14 cellular contexts compared by ENCODE assay signal in genomic region chr6:145212807-145213206, GRCh38.
A peak's percentile ranks its signal among the peaks of the same experiment; 100 is the strongest.
DNase-seq lines count a peak whose midpoint lies in the region; ATAC-seq and TF ChIP-seq lines count a peak whose summit lies in the region.
"Had no signal": no experiment of that assay in that cellular context is flagged by ENCODE, and none has a peak within 500 bp of the region (broad histone marks: within the 10 kb centered on the region; RNA-seq: fewer than 3 reads in every experiment).

No MANE protein-coding gene starts in this region.

- no peak overlapping the region for H3K4me3 Mint-ChIP-seq in activated T-cell treated with anti-CD3 and anti-CD28 coated beads, Interleukin-2, amount 50 U/mL, for 4 hours
- H3K4me3 Mint-ChIP-seq: activated T-cell treated with anti-CD3 and anti-CD28 coated beads, Interleukin-2, amount 50 U/mL, for 72 hours had no signal

- in situ Hi-C loops in KBM-7 (cut with MboI; ENCODE audit: low pct_unique_long_range_greater_than_20kb, low sequenced_read_pairs): no loop called here

- H3K4me1 Mint-ChIP-seq in activated T-cell treated with anti-CD3 and anti-CD28 coated beads, Interleukin-2, amount 50 U/mL, for 4 hours (ENCODE audit: low read depth): peaks cover 6% of the 10 kb centered on the region

- peak; percentile 12 for DNase-seq in KBM-7
- no peak for DNase-seq in NCI-H2081 treated with DMSO at 0.1 percent for 48 hours (lab: John Stamatoyannopoulos, UW)
- DNase-seq in mucosa of gallbladder (ENCODE audit: low spot score): no peak
- DNase-seq in activated T-cell treated with anti-CD3 and anti-CD28 coated beads, Interleukin-2, amount 50 U/mL, for 4 hours: no peak
- no peak for DNase-seq in substantia nigra (lab: John Stamatoyannopoulos, UW)
- DNase-seq: activated T-cell treated with anti-CD3 and anti-CD28 coated beads, Interleukin-2, amount 50 U/mL, for 72 hours; foreskin melanocyte; NCI-H774; spleen; upper lobe of left lung had no signal

- H3K27ac ChIP-seq in substantia nigra (ENCODE audit: low read depth, low read length, poor library complexity, severe bottlenecking): no peak overlapping the region
- H3K27ac ChIP-seq: ascending aorta, spleen, upper lobe of left lung had no signal

- H3K9me3 Mint-ChIP-seq in activated T-cell treated with anti-CD3 and anti-CD28 coated beads, Interleukin-2, amount 50 U/mL, for 4 hours: no peaks in the 10 kb centered on the region
- H3K9me3 Mint-ChIP-seq: activated T-cell treated with anti-CD3 and anti-CD28 coated beads, Interleukin-2, amount 50 U/mL, for 72 hours had no signal

- ATAC-seq in GM18505 (IDR thresholded peaks at IDR 0.05; ENCODE audit: unreplicated experiment) (peak; percentile 47), GM21367 (IDR thresholded peaks at IDR 0.05; ENCODE audit: unreplicated experiment) (peak; percentile 22), HG02884 (IDR thresholded peaks at IDR 0.05; ENCODE audit: unreplicated experiment) (peak; percentile 48)
- ATAC-seq in activated T-cell treated with anti-CD3 and anti-CD28 coated beads, Interleukin-2, amount 50 U/mL, for 4 hours: no peak
- ATAC-seq: activated T-cell treated with anti-CD3 and anti-CD28 coated beads, Interleukin-2, amount 50 U/mL, for 72 hours had no signal

- no peak for TF ChIP-seq POLR2A in GM18505 (IDR thresholded peaks at IDR 0.05; ENCODE audit: borderline replicate concordance, extremely low read depth, insufficient read depth, insufficient read length)

- H3K36me3 Mint-ChIP-seq in activated T-cell treated with anti-CD3 and anti-CD28 coated beads, Interleukin-2, amount 50 U/mL, for 4 hours (ENCODE audit: insufficient read depth): no peaks in the 10 kb centered on the region

- H3K27me3 Mint-ChIP-seq in activated T-cell treated with anti-CD3 and anti-CD28 coated beads, Interleukin-2, amount 50 U/mL, for 4 hours (ENCODE audit: low read depth): peaks cover 2% of the 10 kb centered on the region

Comparison
In these comparisons a context has a peak if more than half of its experiments do, and no peak if none do; other contexts are left out.
1. ATAC-seq: peak in GM18505 (single experiment), GM21367 (single experiment) and HG02884 (single experiment); none in activated T-cell treated with anti-CD3 and anti-CD28 coated beads, Interleukin-2, amount 50 U/mL, for 4 hours (0 of 2).